8 cellular contexts compared by ENCODE assay signal in the genomic region with DNA sequence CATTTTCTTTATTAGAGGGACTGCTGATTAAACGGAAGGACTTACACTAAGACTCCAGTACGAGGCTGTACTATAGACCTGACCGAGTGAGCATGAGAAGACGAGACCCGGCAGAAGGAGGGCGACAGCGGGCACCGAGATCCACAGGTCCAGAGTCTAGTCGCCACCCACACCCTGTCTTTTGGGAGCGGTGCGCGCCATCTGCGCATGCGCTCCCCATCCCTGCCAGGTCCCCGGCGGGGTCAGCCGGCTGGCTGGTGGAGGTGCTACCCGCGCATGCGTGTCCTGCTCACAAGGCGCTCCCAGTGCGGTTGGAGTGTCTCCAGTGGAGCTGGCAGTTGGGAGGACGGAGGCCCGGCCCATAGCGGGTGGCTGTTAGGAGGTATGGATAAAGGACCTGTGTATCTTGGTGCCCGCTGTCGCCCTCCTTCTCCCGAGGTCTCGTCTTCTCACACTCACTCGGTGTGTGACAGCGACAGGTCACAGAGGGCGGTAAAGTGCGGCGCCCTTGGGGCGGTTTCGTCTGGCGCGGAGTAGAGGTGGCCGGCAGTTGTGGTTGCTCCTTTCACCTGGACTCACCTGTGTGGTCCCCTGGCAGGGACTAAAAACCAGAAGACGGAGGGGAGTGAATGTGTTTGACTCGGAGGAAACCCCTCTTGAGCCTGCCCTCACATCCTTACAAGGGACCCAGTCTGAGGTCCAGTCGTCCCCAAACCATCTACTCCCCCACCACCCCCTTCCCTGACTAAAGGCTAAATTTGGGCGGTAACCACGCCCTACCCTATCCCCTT. TPM values are rescaled to one million over a fixed set of nuclear protein-coding genes. Genes with fewer than 3 reads are reported as not detected.
DNase-seq lines count a peak whose midpoint lies in the region; ATAC-seq and FAIRE-seq lines count a peak whose summit lies in the region.

No MANE protein-coding gene starts in this region.

- DNase-seq in GM18507 (ENCODE audit: extremely low spot score, insufficient read length, low read depth) (peak; percentile 65), NCI-H2227 (lab: John Stamatoyannopoulos, UW; ENCODE audit: unreplicated experiment) (peak; percentile 90), cerebellum (ENCODE audit: low spot score) (peak; percentile 87), left colon (peak; percentile 84 to 85), cortex of kidney (lab: John Stamatoyannopoulos, UW) (no peak)
- peak; percentile 86 for DNase-seq in activated CD4-positive, alpha-beta T cell treated with anti-CD3 and anti-CD28 coated beads for 36 hours
- peak; percentile 55 to 69 for DNase-seq in stimulated activated CD4-positive, alpha-beta T cell treated with anti-CD3 and anti-CD28 coated beads, Interleukin-1b, Interleukin-23, amount 100 ng/mL, for 4 hours (ENCODE audit: low read depth in 2 of 2)

- peaks cover 5% of the 10 kb centered on the region for H3K27me3 Mint-ChIP-seq in activated CD4-positive, alpha-beta T cell treated with anti-CD3 and anti-CD28 coated beads for 36 hours

- H3K4me1 Mint-ChIP-seq in activated CD4-positive, alpha-beta T cell treated with anti-CD3 and anti-CD28 coated beads for 36 hours: peaks cover 26% of the 10 kb centered on the region

- CTCF ChIA-PET in activated CD4-positive, alpha-beta T cell treated with anti-CD3 and anti-CD28 coated beads for 36 hours (lab: Charles Lee): interaction anchor here (0.5 to 0.7 kb wide), 2 partner anchors 275 to 690 kb away, joined by 3 read pairs; no protein-coding TSS in a partner anchor

- FAIRE-seq in GM18507 (lab: Jason Lieb, UNC): peak; percentile 97

- intact Hi-C loops in activated CD4-positive, alpha-beta T cell treated with anti-CD3 and anti-CD28 coated beads for 36 hours (cut with DNase I, micrococcal nuclease): no loop called here
- intact Hi-C loops in left colon (cut with DNase I, micrococcal nuclease): no loop called here

- H3K36me3 Mint-ChIP-seq in activated CD4-positive, alpha-beta T cell treated with anti-CD3 and anti-CD28 coated beads for 36 hours (ENCODE audit: low read depth): no peaks in the 10 kb centered on the region

- ATAC-seq in HG03097 (IDR thresholded peaks at IDR 0.05; ENCODE audit: low FRiP score, unreplicated experiment) (peak; percentile 64), left colon (peak; percentile 89)
- peak; percentile 82 for ATAC-seq in activated CD4-positive, alpha-beta T cell treated with anti-CD3 and anti-CD28 coated beads for 36 hours

- POLR2A ChIA-PET in activated CD4-positive, alpha-beta T cell treated with anti-CD3 and anti-CD28 coated beads for 36 hours (lab: Charles Lee): no interaction called here

- no peaks in the 10 kb centered on the region for H3K9me3 Mint-ChIP-seq in activated CD4-positive, alpha-beta T cell treated with anti-CD3 and anti-CD28 coated beads for 36 hours (ENCODE audit: low read depth)

- peak overlapping the region; percentile 76 for H3K4me3 Mint-ChIP-seq in activated CD4-positive, alpha-beta T cell treated with anti-CD3 and anti-CD28 coated beads for 36 hours

- H3K27ac Mint-ChIP-seq in activated CD4-positive, alpha-beta T cell treated with anti-CD3 and anti-CD28 coated beads for 36 hours: peak overlapping the region; percentile 51

RNA-seq across cellular contexts. Expression of a gene that starts 7.6 kb away (rescaled TPM):
- total RNA-seq in activated CD4-positive, alpha-beta T cell treated with anti-CD3 and anti-CD28 coated beads for 36 hours: 10 to 100 TPM; 89.0 to 92.7 TPM
- total RNA-seq in cerebellum: 21.6 TPM
- total RNA-seq in left colon: 10 to 100 TPM; 59.2 to 74.2 TPM

RNA-seq across cellular contexts. Expression of a gene that starts 19.1 kb away (rescaled TPM):
- under 1 TPM; 0.46 to 0.95 TPM for total RNA-seq in activated CD4-positive, alpha-beta T cell treated with anti-CD3 and anti-CD28 coated beads for 36 hours
- 1.7 TPM for total RNA-seq in cerebellum
- total RNA-seq in left colon: under 1 TPM; 0.47 to 0.85 TPM

RNA-seq across cellular contexts. Expression of a gene that starts 19.3 kb away (rescaled TPM):
- 100 to 1,000 TPM; 155 to 190 TPM for total RNA-seq in activated CD4-positive, alpha-beta T cell treated with anti-CD3 and anti-CD28 coated beads for 36 hours
- 31.8 TPM for total RNA-seq in cerebellum
- 10 to 100 TPM; 53.8 to 63.0 TPM for total RNA-seq in left colon
